30 cellular contexts compared by ENCODE assay signal in genomic region chr18:67281746-67282145, GRCh38.
"Had no signal": no experiment of that assay in that cellular context is flagged by ENCODE, and none has a peak within 500 bp of the region (broad histone marks: within the 10 kb centered on the region; RNA-seq: fewer than 3 reads in every experiment).

No MANE protein-coding gene starts in this region.

- H3K27me3 Mint-ChIP-seq: activated naive CD8-positive, alpha-beta T cell; effector memory CD8-positive, alpha-beta T cell; naive thymus-derived CD8-positive, alpha-beta T cell had no signal

- H3K27ac ChIP-seq: adrenal gland, ascending aorta, cardiac muscle cell, gastroesophageal sphincter, hepatocyte, right atrium auricular region, spleen, suprapubic skin, upper lobe of right lung, WERI-Rb-1 had no signal

- H2AFZ ChIP-seq: hepatocyte had no signal

- H3K27ac Mint-ChIP-seq: activated naive CD8-positive, alpha-beta T cell; effector memory CD8-positive, alpha-beta T cell; naive thymus-derived CD8-positive, alpha-beta T cell had no signal

- H3K9me3 ChIP-seq: adrenal gland, ascending aorta, gastroesophageal sphincter, right atrium auricular region, spleen, suprapubic skin, tibial artery, upper lobe of right lung had no signal

- H3K36me3 Mint-ChIP-seq: brain; naive thymus-derived CD8-positive, alpha-beta T cell had no signal

- H3K27me3 ChIP-seq: adrenal gland, ascending aorta, cardiac muscle cell, gastroesophageal sphincter, hepatocyte, right atrium auricular region, spleen, suprapubic skin, tibial artery, upper lobe of right lung had no signal

- H3K4me3 Mint-ChIP-seq: activated naive CD8-positive, alpha-beta T cell; brain; effector memory CD8-positive, alpha-beta T cell; naive thymus-derived CD8-positive, alpha-beta T cell; neural crest cell had no signal

- H3K79me2 ChIP-seq: hepatocyte had no signal

- ATAC-seq: activated CD4-positive, CD25-positive, alpha-beta regulatory T cell treated with anti-CD3 and anti-CD28 coated beads, Interleukin-2, amount 50 U/mL, for 24 hours; effector memory CD8-positive, alpha-beta T cell; gastroesophageal sphincter; left cardiac atrium; naive thymus-derived CD8-positive, alpha-beta T cell; upper lobe of right lung had no signal

- H3K4me1 ChIP-seq: adrenal gland, gastroesophageal sphincter, right atrium auricular region, spleen, suprapubic skin, upper lobe of right lung had no signal

- H3K36me3 ChIP-seq: adrenal gland, ascending aorta, cardiac muscle cell, gastroesophageal sphincter, right atrium auricular region, spleen, suprapubic skin, tibial artery, upper lobe of right lung, WERI-Rb-1 had no signal

- H3K4me3 ChIP-seq: adrenal gland, ascending aorta, cardiac muscle cell, gastroesophageal sphincter, hepatocyte, right atrium auricular region, spleen, suprapubic skin, tibial artery, upper lobe of right lung had no signal

- H3K9me3 Mint-ChIP-seq: brain; naive thymus-derived CD8-positive, alpha-beta T cell; neural crest cell had no signal

- DNase-seq: activated CD4-positive, alpha-beta T cell treated with anti-CD3 and anti-CD28 coated beads for 48 hours; activated CD4-positive, alpha-beta T cell treated with anti-CD3 and anti-CD28 coated beads, Interleukin-2, amount 50 U/mL, for 48 hours; activated CD8-positive, alpha-beta memory T cell treated with anti-CD3 and anti-CD28 coated beads for 24 hours; activated effector memory CD4-positive, alpha-beta T cell treated with Interleukin-2 at 50 U/mL for 16 hours; activated naive CD4-positive, alpha-beta T cell treated with Interleukin-2 at 50 U/mL for 16 hours; adrenal gland; cortex of kidney; effector memory CD8-positive, alpha-beta T cell; left cardiac atrium; midbrain; naive thymus-derived CD8-positive, alpha-beta T cell; nucleus accumbens; spleen; stimulated activated naive CD4-positive, alpha-beta T cell; tibial artery; upper lobe of right lung; WERI-Rb-1 had no signal

- FAIRE-seq: endothelial cell of umbilical vein, keratinocyte, TTC549 had no signal

- H3K4me2 ChIP-seq: hepatocyte had no signal

- H3K4me1 Mint-ChIP-seq: neural crest cell had no signal
